ENCODE assay signal across 8 cellular contexts in genomic region chr21:43938751-43939442, GRCh38.
DNase-seq lines count a peak whose midpoint lies in the region; ATAC-seq and TF ChIP-seq lines count a peak whose summit lies in the region.

No MANE protein-coding gene starts in this region.

- H3K4me1 Mint-ChIP-seq in neural progenitor cell, result peaks cover 31% of the 10 kb centered on the region

- ATAC-seq in GM18873 (IDR thresholded peaks at IDR 0.05; ENCODE audit: low FRiP score, unreplicated experiment), result peak; percentile 51
- ATAC-seq in HG03108 (IDR thresholded peaks at IDR 0.05; ENCODE audit: unreplicated experiment), result peak; percentile 57

- TF ChIP-seq POLR2A in stomach (IDR thresholded peaks at IDR 0.05), result no peak

- no peaks in the 10 kb centered on the region for H3K9me3 Mint-ChIP-seq in neural progenitor cell

- H3K79me2 ChIP-seq in OCI-LY7 (ENCODE audit: insufficient read depth, low read depth, low read length) (no peaks in the 10 kb centered on the region), neural progenitor cell (ENCODE audit: low read depth) (no peaks in the 10 kb centered on the region)

- WGBS in stomach, 5 donors, result 24 to 34% (median 26%) methylated on average over 21 to 30 of the region's 30 CpGs

- H2AFZ ChIP-seq in OCI-LY7 (ENCODE audit: low read length), result peak overlapping the region; percentile 74
- H2AFZ ChIP-seq in neural progenitor cell (replicated peaks), result peak overlapping the region; percentile 38

- H3K9me3 ChIP-seq in OCI-LY7 (ENCODE audit: low read length) (no peaks in the 10 kb centered on the region), neural progenitor cell (ENCODE audit: low read depth) (no peaks in the 10 kb centered on the region), stomach (no peaks in the 10 kb centered on the region)

- no peak overlapping the region for H3K4me3 Mint-ChIP-seq in neural progenitor cell

- H3K4me1 ChIP-seq in OCI-LY7 (ENCODE audit: insufficient read depth, low read length, poor library complexity, severe bottlenecking) (peaks cover 10% of the 10 kb centered on the region), neural progenitor cell (peaks cover 6% of the 10 kb centered on the region), stomach (peaks cover 30 to 47% (median 39%) of the 10 kb centered on the region in 4 donors)

- no TSS peak for BruUV-seq in OCI-LY7 (replicated peaks; lab: Mats Ljungman, UMichigan)

- intact Hi-C loops in OCI-LY7 (cut with micrococcal nuclease; ENCODE audit: unreplicated experiment), result loop anchor here (1.0 to 5.0 kb wide), 3 partner anchors 72 to 150 kb away; partner anchors contain the start of genes AGPAT3 and RRP1
- intact Hi-C loops in stomach (cut with DNase I; ENCODE audit: low total_unique reads), result no loop called here

- peaks cover 5% of the 10 kb centered on the region for H3F3A ChIP-seq in neural progenitor cell (ENCODE audit: low read depth)

- no peaks in the 10 kb centered on the region for H3K36me3 Mint-ChIP-seq in neural progenitor cell

- H3K27ac ChIP-seq in OCI-LY7 (ENCODE audit: low read depth, low read length, poor library complexity, severe bottlenecking) (no peak overlapping the region), neural progenitor cell (no peak overlapping the region), stomach (peak overlapping the region in 3 of 5 donors; percentile 41 to 50 (median 41))

- peak overlapping the region; percentile 81 for H3K4me2 ChIP-seq in OCI-LY7 (ENCODE audit: low read length)
- H3K4me2 ChIP-seq in neural progenitor cell, result peak overlapping the region; percentile 55

- H4K20me1 ChIP-seq in OCI-LY7 (ENCODE audit: insufficient read depth, low read length), result no peaks in the 10 kb centered on the region
- no peaks in the 10 kb centered on the region for H4K20me1 ChIP-seq in neural progenitor cell (ENCODE audit: low read depth)

- no peak for TF ChIP-seq EP300 in stomach (IDR thresholded peaks at IDR 0.05)

- H3K27me3 Mint-ChIP-seq in neural progenitor cell (ENCODE audit: insufficient read depth, low read depth), result no peaks in the 10 kb centered on the region

- no peaks in the 10 kb centered on the region for H3K27me3 ChIP-seq in neural progenitor cell
- H3K27me3 ChIP-seq in stomach, result no peaks in the 10 kb centered on the region

- no peaks in the 10 kb centered on the region for H3K9me2 ChIP-seq in OCI-LY7 (ENCODE audit: insufficient read depth, low read length)

- peak overlapping the region; percentile 42 for H3K27ac Mint-ChIP-seq in neural progenitor cell

- H3K4me3 ChIP-seq in OCI-LY7 (ENCODE audit: low read depth, low read length, poor library complexity, severe bottlenecking), result peak overlapping the region; percentile 66
- peak overlapping the region; percentile 28 for H3K4me3 ChIP-seq in fibroblast of pulmonary artery (replicated peaks; ENCODE audit: low read depth, low read length)
- no peak overlapping the region for H3K4me3 ChIP-seq in neural progenitor cell
- H3K4me3 ChIP-seq in stomach, result peak overlapping the region; percentile 19 to 41 (median 36)

- POLR2A ChIA-PET in OCI-LY7 (lab: Charles Lee), result no interaction called here

- no peaks in the 10 kb centered on the region for H3K36me3 ChIP-seq in OCI-LY7 (ENCODE audit: insufficient read depth, low read length)
- no peaks in the 10 kb centered on the region for H3K36me3 ChIP-seq in neural progenitor cell
- H3K36me3 ChIP-seq in stomach, result peaks cover 0 to 25% (median 17%) of the 10 kb centered on the region in 4 donors

- peak; percentile 80 for DNase-seq in AML-193 (lab: John Stamatoyannopoulos, UW)
- peak; percentile 92 for DNase-seq in OCI-LY7 (ENCODE audit: low spot score)
- DNase-seq in activated T-cell treated with anti-CD3 and anti-CD28 coated beads, Interleukin-2, amount 50 U/mL, for 48 hours, result peak; percentile 94
- DNase-seq in fibroblast of pulmonary artery (ENCODE audit: low read depth), result peak; percentile 70
- peak; percentile 93 for DNase-seq in neural progenitor cell (ENCODE audit: low spot score)
- peak; percentile 83 for DNase-seq in stomach

- TF ChIP-seq CTCF in OCI-LY7 (conservative IDR thresholded peaks at IDR 0.05; ENCODE audit: low read length) (peak; percentile 99), fibroblast of pulmonary artery (IDR thresholded peaks at IDR 0.05; ENCODE audit: low read length, missing control alignments) (peak; percentile 89), neural progenitor cell (IDR thresholded peaks at IDR 0.05) (peak; percentile 96), stomach (IDR thresholded peaks at IDR 0.05) (peak in 6 of 7 experiments; percentile 59 to 91 (median 86))

- CTCF ChIA-PET in OCI-LY7 (lab: Charles Lee; ENCODE audit: unreplicated experiment), result interaction anchor here (0.9 kb wide), 1 partner anchor 13 kb away, joined by 3 read pairs; no protein-coding TSS in a partner anchor

- no peak overlapping the region for H3K9ac ChIP-seq in neural progenitor cell

Comparison
In these comparisons a context has a peak if more than half of its experiments do, and no peak if none do; other contexts are left out.
1. H3K27ac ChIP-seq: peak in stomach (3 of 5); none in OCI-LY7 (single experiment) and neural progenitor cell (single experiment).
2. Peak in every context shown above with its lines, with median percentiles within 50 percentile points of each other: DNase-seq and CTCF ChIP-seq.